Comparison of ENCODE assay signal across 1 cellular context in the genomic region with DNA sequence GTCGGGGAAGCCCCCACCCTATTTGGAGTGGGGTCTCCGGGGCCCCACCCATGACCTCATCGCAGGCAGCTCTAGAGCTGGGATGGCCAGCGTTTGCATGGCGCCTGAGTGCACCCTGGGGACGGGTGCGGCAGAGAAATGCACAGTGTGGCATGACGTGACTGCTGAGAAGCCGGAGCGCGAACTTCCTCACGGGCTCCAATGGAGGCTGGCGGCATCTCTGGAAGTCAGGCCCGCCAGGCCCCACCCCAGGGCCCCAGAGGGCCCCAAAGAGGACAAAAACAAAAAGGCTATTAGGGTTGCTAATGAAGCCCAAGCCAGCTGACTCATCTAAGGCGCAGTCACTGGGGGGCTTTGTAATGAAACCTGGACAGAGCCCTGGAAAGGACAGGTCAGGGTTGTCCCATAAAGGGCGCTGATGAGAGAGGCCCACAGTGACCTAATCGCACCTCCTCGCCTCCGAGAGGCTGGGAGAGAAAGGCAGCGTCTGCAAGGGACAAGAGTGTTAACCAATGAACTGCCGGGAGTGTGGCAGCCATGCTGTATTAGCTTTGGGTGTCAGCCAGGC.
TF ChIP-seq lines count a peak whose summit lies in the region.

No MANE protein-coding gene starts in this region.

TF ChIP-seq in IMR-90, 13 proteins besides CTCF, POLR2A, EP300 and RAD21 (continued from another document):
- TF ChIP-seq MXI1 (IDR thresholded peaks at IDR 0.05; ENCODE audit: borderline replicate concordance, low read depth, low read length) (no peak), USF2 (IDR thresholded peaks at IDR 0.05; ENCODE audit: low read depth, low read length) (no peak), NFE2L2 (IDR thresholded peaks at IDR 0.05; ENCODE audit: low read depth, low read length) (no peak)
